In genomic region chr6:147933201-147933600, GRCh38 we compare ENCODE assay signal across 30 cellular contexts.
"Had no signal": no experiment of that assay in that cellular context is flagged by ENCODE, and none has a peak within 500 bp of the region (broad histone marks: within the 10 kb centered on the region; RNA-seq: fewer than 3 reads in every experiment).

No MANE protein-coding gene starts in this region.

- H3K36me3 ChIP-seq: gastrocnemius medialis, heart left ventricle, ovary, sigmoid colon, spleen, thoracic aorta, tibial nerve, upper lobe of left lung had no signal

- FAIRE-seq: colon, kidney, urothelium cell line had no signal

- H3K9me3 ChIP-seq: gastrocnemius medialis, ovary, psoas muscle, thoracic aorta had no signal

- H3K79me2 ChIP-seq: hepatocyte had no signal

- H3K4me1 Mint-ChIP-seq: naive thymus-derived CD8-positive, alpha-beta T cell; nephron progenitor cell; stimulated activated naive B cell treated with anti-CD40 and anti-IgM and Interleukin-4, amounts not matched to agents 10 μg/mL and 1 μg/mL and 100 μg/mL, for 72 hours had no signal

- H3K4me1 ChIP-seq: gastrocnemius medialis, heart left ventricle, psoas muscle, sigmoid colon, spleen, tibial nerve, upper lobe of left lung had no signal

- H3K4me3 Mint-ChIP-seq: naive thymus-derived CD8-positive, alpha-beta T cell; nephron progenitor cell; stimulated activated naive B cell treated with anti-CD40 and anti-IgM and Interleukin-4, amounts not matched to agents 10 μg/mL and 1 μg/mL and 100 μg/mL, for 72 hours; stimulated activated naive CD8-positive, alpha-beta T cell treated with anti-CD3 and anti-CD28 coated beads, Interleukin-15, Interleukin-2, amounts not matched to agents 100 ng/mL and 50 ng/mL, for 24 hours had no signal

- H3K27ac Mint-ChIP-seq: naive thymus-derived CD8-positive, alpha-beta T cell; nephron progenitor cell; stimulated activated naive B cell treated with anti-CD40 and anti-IgM and Interleukin-4, amounts not matched to agents 10 μg/mL and 1 μg/mL and 100 μg/mL, for 72 hours; stimulated activated naive CD8-positive, alpha-beta T cell treated with anti-CD3 and anti-CD28 coated beads, Interleukin-15, Interleukin-2, amounts not matched to agents 100 ng/mL and 50 ng/mL, for 24 hours had no signal

- H3K27me3 ChIP-seq: dorsolateral prefrontal cortex, gastrocnemius medialis, heart left ventricle, hepatocyte, ovary, sigmoid colon, tibial nerve, upper lobe of left lung had no signal

- H3K4me3 ChIP-seq: dorsolateral prefrontal cortex, gastrocnemius medialis, heart left ventricle, hepatocyte, lung, ovary, psoas muscle, sigmoid colon, skin epidermis, spleen, thoracic aorta, tibial nerve, upper lobe of left lung had no signal

- H3K36me3 Mint-ChIP-seq: stimulated activated naive B cell treated with anti-CD40 and anti-IgM and Interleukin-4, amounts not matched to agents 10 μg/mL and 1 μg/mL and 100 μg/mL, for 72 hours had no signal

- H3K4me2 ChIP-seq: hepatocyte had no signal

- H3K27me3 Mint-ChIP-seq: stimulated activated naive B cell treated with anti-CD40 and anti-IgM and Interleukin-4, amounts not matched to agents 10 μg/mL and 1 μg/mL and 100 μg/mL, for 72 hours; stimulated activated naive CD8-positive, alpha-beta T cell treated with anti-CD3 and anti-CD28 coated beads, Interleukin-15, Interleukin-2, amounts not matched to agents 100 ng/mL and 50 ng/mL, for 24 hours had no signal

- ATAC-seq: esophagus mucosa; gastrocnemius medialis; heart left ventricle; left lobe of liver; naive thymus-derived CD8-positive, alpha-beta T cell; psoas muscle; right cardiac atrium; stimulated activated naive B cell treated with anti-CD40 and anti-IgM and Interleukin-4, amounts not matched to agents 10 μg/mL and 1 μg/mL and 100 μg/mL, for 72 hours had no signal

- H3K27ac ChIP-seq: dorsolateral prefrontal cortex, epithelial cell of prostate, gastrocnemius medialis, heart left ventricle, hepatocyte, ovary, psoas muscle, sigmoid colon, skin epidermis, spleen, thoracic aorta, tibial nerve, upper lobe of left lung had no signal

- H2AFZ ChIP-seq: hepatocyte had no signal

- DNase-seq: dorsolateral prefrontal cortex; effector CD4-positive, alpha-beta T cell; foreskin fibroblast; gastrocnemius medialis; heart left ventricle; kidney; mesenchymal stem cell; midbrain; naive thymus-derived CD8-positive, alpha-beta T cell; nephron progenitor cell; occipital lobe; ovary; posterior cingulate gyrus; psoas muscle; right cardiac atrium; sigmoid colon; spleen; stimulated activated naive B cell treated with anti-CD40 and anti-IgM and Interleukin-4, amounts not matched to agents 10 μg/mL and 1 μg/mL and 100 μg/mL, for 72 hours; upper lobe of left lung had no signal
